In genomic region chrX:154486396-154487207, GRCh38 we compare ENCODE assay signal across 8 cellular contexts. TPM values are rescaled to one million over a fixed set of nuclear protein-coding genes. Genes with fewer than 3 reads are reported as not detected.
DNase-seq lines count a peak whose midpoint lies in the region; TF ChIP-seq lines count a peak whose summit lies in the region.

UBL4A (minus strand) TSS chrX:154486615; CDS start chrX:154486584, 31 bp downstream.

- H3K27me3 Mint-ChIP-seq in activated CD4-positive, alpha-beta T cell treated with anti-CD3 and anti-CD28 coated beads, Interleukin-2, amount 10 ng/mL, durations not matched to agents 24 days and 14 days: no peaks in the 10 kb centered on the region

- peak within 1 kb of the TSS; percentile 48 to 70 for H3K9ac ChIP-seq in duodenal mucosa (ENCODE audit: low read depth in 1 of 2, low read length in 2 of 2)

- peak within 1 kb of the TSS; percentile 75 for H3K4me3 Mint-ChIP-seq in activated CD4-positive, alpha-beta T cell treated with anti-CD3 and anti-CD28 coated beads, Interleukin-2, amount 10 ng/mL, durations not matched to agents 24 days and 14 days

- intact Hi-C loops in activated CD4-positive, alpha-beta T cell treated with anti-CD3 and anti-CD28 coated beads, Interleukin-2, amount 10 ng/mL, durations not matched to agents 24 days and 14 days (cut with micrococcal nuclease): no loop called here
- intact Hi-C loops in lower leg skin (cut with DNase I; ENCODE audit: low total_unique reads): no loop called here

- WGBS in lower leg skin, 2 donors: 0 to 60% methylated on average over 2 to 52 of the region's 95 CpGs

- POLR2A ChIA-PET in AG04450 (lab: Yijun Ruan, JAX): interaction anchor here (1.1 kb wide), 1 partner anchor 28 kb away, joined by 4 read pairs; no protein-coding TSS in a partner anchor

- H3K9me3 ChIP-seq in AG04450 (ENCODE audit: control insufficient read depth, insufficient read depth, low read length) (no peaks in the 10 kb centered on the region), duodenal mucosa (ENCODE audit: control insufficient read depth in 1 of 2, low read length in 2 of 2) (no peaks in the 10 kb centered on the region)

- no peak for DNase-seq in AG04450 (ENCODE audit: low read depth, low spot score)
- DNase-seq in GM19238 (ENCODE audit: insufficient read length, low spot score): peak; percentile 62
- peak; percentile 18 for DNase-seq in NCI-H2196 treated with DMSO at 0.1 percent for 48 hours (lab: John Stamatoyannopoulos, UW; ENCODE audit: unreplicated experiment)
- peak; percentile 87 for DNase-seq in activated CD4-positive, alpha-beta T cell treated with anti-CD3 and anti-CD28 coated beads, Interleukin-2, amount 10 ng/mL, durations not matched to agents 24 days and 14 days
- peak in 1 of 2 donors; percentile 25 for DNase-seq in lower leg skin (ENCODE audit: low spot score in 2 of 2)
- peak in 2 of 3 experiments; percentile 31 to 44 for DNase-seq in stimulated activated CD4-positive, alpha-beta T cell treated with anti-CD3 and anti-CD28 coated beads, TNF-alpha, amount 100 ng/mL, for 4 hours (ENCODE audit: low read depth in 3 of 3)
- no peak for DNase-seq in medulla oblongata (ENCODE audit: extremely low spot score)

- TF ChIP-seq CTCF in AG04450 (IDR thresholded peaks at IDR 0.05; ENCODE audit: low read depth, low read length) (no peak), lower leg skin (IDR thresholded peaks at IDR 0.05) (no peak)

- no peaks in the 10 kb centered on the region for H3K9me3 Mint-ChIP-seq in activated CD4-positive, alpha-beta T cell treated with anti-CD3 and anti-CD28 coated beads, Interleukin-2, amount 10 ng/mL, durations not matched to agents 24 days and 14 days

- peak within 1 kb of the TSS; percentile 53 for H3K27ac Mint-ChIP-seq in activated CD4-positive, alpha-beta T cell treated with anti-CD3 and anti-CD28 coated beads, Interleukin-2, amount 10 ng/mL, durations not matched to agents 24 days and 14 days

- no peak for TF ChIP-seq POLR2A in lower leg skin (IDR thresholded peaks at IDR 0.05)

- H3K4me1 Mint-ChIP-seq in activated CD4-positive, alpha-beta T cell treated with anti-CD3 and anti-CD28 coated beads, Interleukin-2, amount 10 ng/mL, durations not matched to agents 24 days and 14 days: peaks cover 19% of the 10 kb centered on the region

- peaks cover 18 to 26% of the 10 kb centered on the region in 2 donors for H3K4me1 ChIP-seq in duodenal mucosa (ENCODE audit: control insufficient read depth in 1 of 2, insufficient read depth in 2 of 2, low read length in 2 of 2)

- H3K4me3 ChIP-seq in AG04450 (ENCODE audit: low read depth, low read length): peak within 1 kb of the TSS; percentile 64
- peak within 1 kb of the TSS; percentile 52 to 63 for H3K4me3 ChIP-seq in duodenal mucosa (ENCODE audit: low read depth in 1 of 2, low read length in 2 of 2)
- H3K4me3 ChIP-seq in lower leg skin (ENCODE audit: low read depth, poor library complexity, severe bottlenecking): peak within 1 kb of the TSS; percentile 56

- peaks cover 0 to 5% of the 10 kb centered on the region in 2 donors for H3K36me3 ChIP-seq in duodenal mucosa (ENCODE audit: control insufficient read depth in 1 of 2, insufficient read depth in 2 of 2, low read length in 2 of 2)

- CTCF ChIA-PET in AG04450 (lab: Charles Lee): interaction anchor here (0.5 to 0.6 kb wide), 2 partner anchors 20 to 42 kb away, joined by 4 read pairs; no protein-coding TSS in a partner anchor

- H3K27ac ChIP-seq in AG04450 (ENCODE audit: low read depth, low read length) (no peak within 1 kb of the TSS), duodenal mucosa (ENCODE audit: low read depth, low read length) (peak within 1 kb of the TSS; percentile 73)

- peaks cover 7% of the 10 kb centered on the region for H3K36me3 Mint-ChIP-seq in activated CD4-positive, alpha-beta T cell treated with anti-CD3 and anti-CD28 coated beads, Interleukin-2, amount 10 ng/mL, durations not matched to agents 24 days and 14 days (ENCODE audit: low read depth)

- H3K27me3 ChIP-seq in AG04450 (ENCODE audit: control insufficient read depth, insufficient read depth, low read length): no peaks in the 10 kb centered on the region
- H3K27me3 ChIP-seq in duodenal mucosa (ENCODE audit: control insufficient read depth in 1 of 2, insufficient read depth in 2 of 2, low read length in 2 of 2): no peaks in the 10 kb centered on the region

RNA-seq across cellular contexts. Expression of gene UBL4A, which starts in this region (rescaled TPM):
- polyA plus RNA-seq in AG04450 (2011; rRNA removed): 17.4 and 20.5 TPM in 2 replicates
- 18.5 and 25.3 TPM in 2 replicates for polyA minus RNA-seq in AG04450 (2011; rRNA and poly(A)+ RNA removed)
- total RNA-seq in activated CD4-positive, alpha-beta T cell treated with anti-CD3 and anti-CD28 coated beads, Interleukin-2, amount 10 ng/mL, durations not matched to agents 24 days and 14 days: 54.8 and 57.3 TPM in 2 replicates
- total RNA-seq in lower leg skin: 10 to 100 TPM; 33.7 to 57.0 (median 50.7) TPM

Comparison
In these comparisons a context has a peak if more than half of its experiments do, and no peak if none do; other contexts are left out.
1. DNase-seq: peak in GM19238 (single experiment), NCI-H2196 treated with DMSO at 0.1 percent for 48 hours (single experiment), activated CD4-positive, alpha-beta T cell treated with anti-CD3 and anti-CD28 coated beads, Interleukin-2, amount 10 ng/mL, durations not matched to agents 24 days and 14 days (single experiment) and stimulated activated CD4-positive, alpha-beta T cell treated with anti-CD3 and anti-CD28 coated beads, TNF-alpha, amount 100 ng/mL, for 4 hours (2 of 3); none in AG04450 (single experiment) and medulla oblongata (single experiment).
2. Peak in every context shown above with its lines, with median percentiles within 50 percentile points of each other: H3K4me3 ChIP-seq.